In genomic region chr1:34928066-34928864, GRCh38 we compare ENCODE assay signal across 1 cellular context.
TF ChIP-seq lines count a peak whose summit lies in the region.

No MANE protein-coding gene starts in this region.

TF ChIP-seq in WTC11, 78 proteins besides CTCF, POLR2A, EP300 and RAD21 (continued from another document):
- TF ChIP-seq PRDM15 (CRISPR knock-in tag; IDR thresholded peaks at IDR 0.05) (no peak), NFATC4 (CRISPR knock-in tag; IDR thresholded peaks at IDR 0.05) (no peak), ATF2 (CRISPR knock-in tag; IDR thresholded peaks at IDR 0.05; ENCODE audit: borderline replicate concordance, low read depth) (no peak)
- TF ChIP-seq, protein P1, sequence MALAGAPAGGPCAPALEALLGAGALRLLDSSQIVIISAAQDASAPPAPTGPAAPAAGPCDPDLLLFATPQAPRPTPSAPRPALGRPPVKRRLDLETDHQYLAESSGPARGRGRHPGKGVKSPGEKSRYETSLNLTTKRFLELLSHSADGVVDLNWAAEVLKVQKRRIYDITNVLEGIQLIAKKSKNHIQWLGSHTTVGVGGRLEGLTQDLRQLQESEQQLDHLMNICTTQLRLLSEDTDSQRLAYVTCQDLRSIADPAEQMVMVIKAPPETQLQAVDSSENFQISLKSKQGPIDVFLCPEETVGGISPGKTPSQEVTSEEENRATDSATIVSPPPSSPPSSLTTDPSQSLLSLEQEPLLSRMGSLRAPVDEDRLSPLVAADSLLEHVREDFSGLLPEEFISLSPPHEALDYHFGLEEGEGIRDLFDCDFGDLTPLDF (CRISPR knock-in tag; IDR thresholded peaks at IDR 0.05) = no peak
TF ChIP-seq in WTC11: peak in this region for 0.
